Comparison of ENCODE assay signal across 8 cellular contexts in genomic region chr17:38702900-38703741, GRCh38. TPM values are rescaled to one million over a fixed set of nuclear protein-coding genes. Genes with fewer than 3 reads are reported as not detected.
DNase-seq lines count a peak whose midpoint lies in the region; ATAC-seq, FAIRE-seq and TF ChIP-seq lines count a peak whose summit lies in the region.

No MANE protein-coding gene starts in this region.

- no peak overlapping the region for H2AFZ ChIP-seq in OCI-LY1 (ENCODE audit: low read length)

- peaks cover 7% of the 10 kb centered on the region; the same call in 1 of the 2 replicates for H3F3A ChIP-seq in OCI-LY1 (ENCODE audit: insufficient read depth, low read length)

- 2% methylated on average over 57 of the region's 57 CpGs for WGBS in lung, 2 donors
- 2% methylated on average over 55 of the region's 57 CpGs for WGBS in suprapubic skin

- TF ChIP-seq EP300 in suprapubic skin (IDR thresholded peaks at IDR 0.05) = no peak

- FAIRE-seq in bronchial epithelial cell (lab: Jason Lieb, UNC) = no peak

- TF ChIP-seq POLR2A in GM15510 (IDR thresholded peaks at IDR 0.05; ENCODE audit: borderline replicate concordance, extremely low read depth, insufficient read length) = peak; percentile 47
- TF ChIP-seq POLR2A in suprapubic skin (IDR thresholded peaks at IDR 0.05) = no peak

- H3K4me1 ChIP-seq in OCI-LY1 (ENCODE audit: insufficient read depth, low read length, severe bottlenecking) (peaks cover 39% of the 10 kb centered on the region), lung (ENCODE audit: control insufficient read depth in 2 of 2, insufficient read depth in 2 of 2, low read length in 2 of 2) (peaks cover 4 to 16% of the 10 kb centered on the region in 2 donors), suprapubic skin (peaks cover 61% of the 10 kb centered on the region)

- peak overlapping the region; percentile 90 for H3K27ac ChIP-seq in OCI-LY1 (ENCODE audit: low read depth, low read length, poor library complexity, severe bottlenecking)
- peak overlapping the region; percentile 95 to 97 for H3K27ac ChIP-seq in lung (ENCODE audit: low read depth in 1 of 2, low read length in 1 of 2)
- peak overlapping the region; percentile 90 for H3K27ac ChIP-seq in suprapubic skin

- H4K20me1 ChIP-seq in OCI-LY1 (ENCODE audit: insufficient read depth, low read length) = no peaks in the 10 kb centered on the region

- H3K4me3 ChIP-seq in OCI-LY1 (ENCODE audit: low read depth, low read length, poor library complexity, severe bottlenecking) = peak overlapping the region; percentile 95
- H3K4me3 ChIP-seq in bronchial epithelial cell (ENCODE audit: low read depth, low read length) = peak overlapping the region; percentile 62
- peak overlapping the region; percentile 70 for H3K4me3 ChIP-seq in lung
- H3K4me3 ChIP-seq in suprapubic skin = peak overlapping the region; percentile 85

- H3K79me2 ChIP-seq in OCI-LY1 (ENCODE audit: insufficient read depth, low read length) = 0 out of 2 replicates have a peak, but pooled peaks cover 4% of the 10 kb centered on the region

- ATAC-seq in lung (ENCODE audit: insufficient read depth, low FRiP score) = no peak
- no peak for ATAC-seq in HG02588 (IDR thresholded peaks at IDR 0.05; ENCODE audit: unreplicated experiment)

- DNase-seq in bronchial epithelial cell (ENCODE audit: low read depth) (no peak), lung (ENCODE audit: low spot score) (no peak), suprapubic skin (ENCODE audit: low spot score in 2 of 2) (no peak), dermis blood vessel endothelial cell (no peak), KBM-7 (no peak)

- H3K9me2 ChIP-seq in OCI-LY1 (ENCODE audit: low read depth, low read length) = no peaks in the 10 kb centered on the region

- no peaks in the 10 kb centered on the region for H3K9me3 ChIP-seq in OCI-LY1 (ENCODE audit: low read length)
- H3K9me3 ChIP-seq in lung (ENCODE audit: control insufficient read depth in 2 of 2, insufficient read depth in 1 of 2, low read length in 1 of 2) = peaks cover 0 to 2% of the 10 kb centered on the region in 2 donors
- H3K9me3 ChIP-seq in suprapubic skin = no peaks in the 10 kb centered on the region

- peak overlapping the region; percentile 93 for H3K9ac ChIP-seq in OCI-LY1 (ENCODE audit: low read length)

- peak overlapping the region; percentile 94 for H3K4me2 ChIP-seq in OCI-LY1 (ENCODE audit: low read length)

- H3K36me3 ChIP-seq in OCI-LY1 (ENCODE audit: insufficient read depth, low read length) = peaks cover 9% of the 10 kb centered on the region
- H3K36me3 ChIP-seq in bronchial epithelial cell (ENCODE audit: control insufficient read depth, insufficient read depth, low read length) = peaks cover 2% of the 10 kb centered on the region
- peaks cover 0 to 5% of the 10 kb centered on the region in 2 donors for H3K36me3 ChIP-seq in lung (ENCODE audit: control insufficient read depth in 2 of 2, insufficient read depth in 2 of 2, low read length in 2 of 2)
- no peaks in the 10 kb centered on the region for H3K36me3 ChIP-seq in suprapubic skin

- in situ Hi-C loops in KBM-7 (cut with MboI; ENCODE audit: low pct_unique_long_range_greater_than_20kb, low sequenced_read_pairs) = no loop called here

- TF ChIP-seq CTCF in OCI-LY1 (IDR thresholded peaks at IDR 0.05; ENCODE audit: low read length) = no peak
- peak; percentile 0 for TF ChIP-seq CTCF in bronchial epithelial cell (IDR thresholded peaks at IDR 0.05; ENCODE audit: insufficient read depth, low read length, severe bottlenecking)
- no peak for TF ChIP-seq CTCF in lung (IDR thresholded peaks at IDR 0.05; ENCODE audit: control extremely low read depth, extremely low read depth)
- no peak for TF ChIP-seq CTCF in suprapubic skin (IDR thresholded peaks at IDR 0.05)

- H3K27me3 ChIP-seq in OCI-LY1 (ENCODE audit: insufficient read depth, low read length) (peaks cover 4% of the 10 kb centered on the region; the same call in 1 of the 2 replicates), bronchial epithelial cell (ENCODE audit: control insufficient read depth, insufficient read depth, low read length) (no peaks in the 10 kb centered on the region), lung (ENCODE audit: control insufficient read depth, insufficient read depth) (no peaks in the 10 kb centered on the region), suprapubic skin (no peaks in the 10 kb centered on the region)

RNA-seq across cellular contexts. Expression of gene MLLT6, which starts 2.0 kb away (rescaled TPM):
- 10.8 and 14.2 TPM in 2 replicates for total RNA-seq in bronchial epithelial cell
- 100 to 1,000 TPM in 1 of 2 donors, 10 to 100 TPM in 1; 70.1 to 108 TPM for total RNA-seq in lung
- polyA plus RNA-seq in lung = 10 to 100 TPM; 64.0 to 70.6 TPM
- total RNA-seq in suprapubic skin = 100 to 1,000 TPM in 1 of 4 donors, 10 to 100 TPM in 3; 62.7 to 136 (median 79.0) TPM
- total RNA-seq in dermis blood vessel endothelial cell = 23.9 and 25.9 TPM in 2 replicates

RNA-seq across cellular contexts. Expression of gene CISD3, which starts 27.0 kb away (rescaled TPM):
- 2.9 and 4.4 TPM in 2 replicates for total RNA-seq in bronchial epithelial cell
- total RNA-seq in lung = 10 to 100 TPM in 1 of 2 donors, 1 to 10 TPM in 1; 2.4 to 49.7 TPM
- polyA plus RNA-seq in lung = 10 to 100 TPM; 34.4 to 41.5 TPM
- 10 to 100 TPM in 2 of 4 donors, 1 to 10 TPM in 2; 6.8 to 12.7 (median 10.1) TPM for total RNA-seq in suprapubic skin
- 1.7 and 3.4 TPM in 2 replicates for total RNA-seq in dermis blood vessel endothelial cell

RNA-seq across cellular contexts. Expression of gene EPOP, which starts 28.4 kb away (rescaled TPM):
- total RNA-seq in bronchial epithelial cell = 2.4 and 4.2 TPM in 2 replicates
- 1 to 10 TPM in 1 of 2 donors, under 1 TPM in 1; 0.40 to 2.8 TPM for total RNA-seq in lung
- polyA plus RNA-seq in lung = 1 to 10 TPM; 1.6 to 2.8 TPM
- 1 to 10 TPM in 3 of 4 donors, under 1 TPM in 1; 0.80 to 6.1 (median 3.2) TPM for total RNA-seq in suprapubic skin
- total RNA-seq in dermis blood vessel endothelial cell = 0.65 and 1.2 TPM in 2 replicates

RNA-seq across cellular contexts. Expression of gene PCGF2, which starts 45.0 kb away (rescaled TPM):
- total RNA-seq in bronchial epithelial cell (1.1 and 2.3 TPM in 2 replicates), lung (10 to 100 TPM; 29.2 to 43.3 TPM), suprapubic skin (10 to 100 TPM in 1 of 4 donors, 1 to 10 TPM in 3; 5.3 to 15.2 (median 7.0) TPM), dermis blood vessel endothelial cell (2.4 and 7.8 TPM in 2 replicates)
- polyA plus RNA-seq in lung = 10 to 100 TPM; 17.1 to 61.4 TPM

RNA-seq across cellular contexts. Expression of gene PSMB3, which starts 49.4 kb away (rescaled TPM):
- total RNA-seq in bronchial epithelial cell (273 and 288 TPM in 2 replicates), lung (100 to 1,000 TPM in 1 of 2 donors, 10 to 100 TPM in 1; 81.3 to 175 TPM), suprapubic skin (100 to 1,000 TPM; 106 to 186 (median 162) TPM), dermis blood vessel endothelial cell (188 and 348 TPM in 2 replicates)
- 100 to 1,000 TPM; 293 to 374 TPM for polyA plus RNA-seq in lung
